18 cellular contexts compared by ENCODE assay signal in genomic region chr20:44159711-44160110, GRCh38. TPM values are rescaled to one million over a fixed set of nuclear protein-coding genes. Genes with fewer than 3 reads are reported as not detected.
A peak's percentile ranks its signal among the peaks of the same experiment; 100 is the strongest.
DNase-seq lines count a peak whose midpoint lies in the region; ATAC-seq, FAIRE-seq and TF ChIP-seq lines count a peak whose summit lies in the region.
"Had no signal": no experiment of that assay in that cellular context is flagged by ENCODE, and none has a peak within 500 bp of the region (broad histone marks: within the 10 kb centered on the region; RNA-seq: fewer than 3 reads in every experiment).

No MANE protein-coding gene starts in this region.

- no peak for ATAC-seq in GM21529 (IDR thresholded peaks at IDR 0.05; ENCODE audit: unreplicated experiment)

- FAIRE-seq in urothelium cell line (lab: Jason Lieb, UNC) = peak; percentile 37
- FAIRE-seq: A204.1, D721Med, H1, HepG2 had no signal

- 85% methylated on average over 36 of the region's 50 CpGs for WGBS in esophagus muscularis mucosa

- no peak for TF ChIP-seq EP300 in esophagus muscularis mucosa (IDR thresholded peaks at IDR 0.05)

- H3K9ac ChIP-seq in muscle layer of colon (ENCODE audit: low read length) (no peak overlapping the region), rectal smooth muscle tissue (ENCODE audit: low read length) (no peak overlapping the region)

- H3K27ac ChIP-seq in esophagus muscularis mucosa (replicated peaks in 1 of 4) = peak overlapping the region; percentile 85 to 95 (median 92)
- peak overlapping the region; percentile 23 for H3K27ac ChIP-seq in muscle layer of colon (ENCODE audit: low read depth, low read length)
- peak overlapping the region; percentile 27 for H3K27ac ChIP-seq in rectal smooth muscle tissue (ENCODE audit: low read depth, low read length)
- H3K27ac ChIP-seq: C4-2B had no signal

- H3K36me3 ChIP-seq in esophagus muscularis mucosa = peaks cover 14 to 24% (median 16%) of the 10 kb centered on the region in 4 donors
- H3K36me3 ChIP-seq in muscle layer of colon (ENCODE audit: insufficient read depth, low read length) = peaks cover 17% of the 10 kb centered on the region
- peaks cover 4% of the 10 kb centered on the region for H3K36me3 ChIP-seq in rectal smooth muscle tissue (ENCODE audit: control insufficient read depth, insufficient read depth, low read length)
- H3K36me3 ChIP-seq: BE2C had no signal

- H3K4me3 ChIP-seq in esophagus muscularis mucosa (no peak overlapping the region), muscle layer of colon (ENCODE audit: low read depth in 1 of 2, low read length in 2 of 2) (no peak overlapping the region), rectal smooth muscle tissue (ENCODE audit: low read length) (no peak overlapping the region)

- H3K4me1 ChIP-seq in esophagus muscularis mucosa (peaks cover 20 to 71% (median 52%) of the 10 kb centered on the region in 4 donors), muscle layer of colon (ENCODE audit: insufficient read depth, low read length) (peaks cover 21% of the 10 kb centered on the region), rectal smooth muscle tissue (ENCODE audit: control insufficient read depth, insufficient read depth, low read length) (peaks cover 9% of the 10 kb centered on the region)
- H3K4me1 ChIP-seq: BE2C, Caco-2 had no signal

- no peak for DNase-seq in esophagus muscularis mucosa (ENCODE audit: extremely low spot score)
- DNase-seq in urothelium cell line (ENCODE audit: low spot score) = no peak
- DNase-seq in mesenteric fat pad (ENCODE audit: low spot score) = no peak
- no peak for DNase-seq in NOMO-1 (lab: John Stamatoyannopoulos, UW; ENCODE audit: unreplicated experiment in 2 of 2)
- DNase-seq: ACHN; BE2C; Caco-2; CD4-positive, alpha-beta T cell; GDM1; H9 had no signal

- H3K27me3 ChIP-seq in esophagus muscularis mucosa (no peaks in the 10 kb centered on the region), muscle layer of colon (ENCODE audit: control insufficient read depth in 1 of 2, insufficient read depth in 2 of 2, low read length in 2 of 2) (no peaks in the 10 kb centered on the region), rectal smooth muscle tissue (ENCODE audit: control insufficient read depth, insufficient read depth, low read length) (no peaks in the 10 kb centered on the region)
- H3K27me3 ChIP-seq: BE2C had no signal

- no peak for TF ChIP-seq CTCF in esophagus muscularis mucosa (IDR thresholded peaks at IDR 0.05)

- intact Hi-C loops in esophagus muscularis mucosa (cut with DNase I) = no loop called here

- H3K9me3 ChIP-seq in esophagus muscularis mucosa (no peaks in the 10 kb centered on the region), muscle layer of colon (ENCODE audit: low read length) (no peaks in the 10 kb centered on the region)
- H3K9me3 ChIP-seq: Caco-2 had no signal

- no peak for TF ChIP-seq POLR2A in esophagus muscularis mucosa (IDR thresholded peaks at IDR 0.05; ENCODE audit: low read depth)

RNA-seq across cellular contexts. Expression of gene JPH2, which starts 27.3 kb away (rescaled TPM):
- total RNA-seq in esophagus muscularis mucosa (100 to 1,000 TPM; 187 to 441 (median 295) TPM), mesenteric fat pad (5.6 TPM)
- total RNA-seq: CD4-positive, alpha-beta T cell; HepG2 had no signal

RNA-seq across cellular contexts. Expression of gene OSER1, which starts 50.9 kb away (rescaled TPM):
- total RNA-seq in esophagus muscularis mucosa (10 to 100 TPM; 45.2 to 94.4 (median 71.0) TPM), mesenteric fat pad (29.9 TPM)

Comparison
In these comparisons a context has a peak if more than half of its experiments do, and no peak if none do; other contexts are left out.
1. H3K27ac ChIP-seq: peak in every context shown above with its lines; median percentile 92 in esophagus muscularis mucosa; 27 in rectal smooth muscle tissue; 23 in muscle layer of colon.
2. RNA of gene JPH2, which starts 27.3 kb away (total RNA-seq): 187 to 441 TPM in esophagus muscularis mucosa; 5.6 TPM in mesenteric fat pad (single experiment); every median in the first group is over 10 times any median in the second.